23 cellular contexts compared by ENCODE assay signal in genomic region chr2:160916300-160916699, GRCh38.
"Had no signal": no experiment of that assay in that cellular context is flagged by ENCODE, and none has a peak within 500 bp of the region (broad histone marks: within the 10 kb centered on the region; RNA-seq: fewer than 3 reads in every experiment).

No MANE protein-coding gene starts in this region.

- H3K27ac ChIP-seq: breast epithelium, esophagus muscularis mucosa, thoracic aorta, uterus, VCaP had no signal

- H3K27me3 ChIP-seq: breast epithelium, esophagus muscularis mucosa, uterus had no signal

- H3K36me3 ChIP-seq: breast epithelium, esophagus muscularis mucosa, thoracic aorta, uterus had no signal

- DNase-seq: activated CD4-positive, alpha-beta memory T cell treated with anti-CD3 and anti-CD28 coated beads for 36 hours; activated CD4-positive, alpha-beta T cell treated with anti-CD3 and anti-CD28 coated beads for 4 hours; activated CD8-positive, alpha-beta memory T cell treated with anti-CD3 and anti-CD28 coated beads, Interleukin-2, amount 50 U/mL, for 4 hours; activated gamma-delta T cell; activated naive CD4-positive, alpha-beta T cell treated with anti-CD3 and anti-CD28 coated beads, Interleukin-2, amount 10 ng/mL, durations not matched to agents 7 days and 5 days; activated naive CD8-positive, alpha-beta T cell treated with anti-CD3 and anti-CD28 coated beads, Interleukin-2, amount 10 ng/mL, durations not matched to agents 7 days and 5 days; activated T-cell treated with anti-CD3 and anti-CD28 coated beads, Interleukin-2, amount 50 U/mL, for 24 hours; central memory CD4-positive, alpha-beta T cell; endodermal cell; head of caudate nucleus; hippocampal formation; left colon; mammary epithelial cell; posterior cingulate gyrus; right cardiac atrium; stimulated activated CD4-positive, alpha-beta T cell treated with anti-CD3 and anti-CD28 coated beads, Interleukin-2, amount 100 ng/mL, for 48 hours; stimulated activated naive CD8-positive, alpha-beta T cell treated with anti-CD3 and anti-CD28 coated beads, Interleukin-15, Interleukin-2, amounts not matched to agents 100 U/mL and 50 U/mL, for 24 hours; T-helper 9 cell; uterus had no signal

- ATAC-seq: left colon; right cardiac atrium; stimulated activated naive CD8-positive, alpha-beta T cell treated with anti-CD3 and anti-CD28 coated beads, Interleukin-15, Interleukin-2, amounts not matched to agents 100 U/mL and 50 U/mL, for 24 hours had no signal

- H3K4me3 ChIP-seq: breast epithelium, esophagus muscularis mucosa, thoracic aorta, uterus had no signal

- H3K9me3 ChIP-seq: breast epithelium, esophagus muscularis mucosa, thoracic aorta, uterus had no signal

- H3K4me1 ChIP-seq: breast epithelium had no signal
